Comparison of ENCODE assay signal across 11 cellular contexts in genomic region chr2:31253344-31254155, GRCh38. TPM values are rescaled to one million over a fixed set of nuclear protein-coding genes. Genes with fewer than 3 reads are reported as not detected.
DNase-seq lines count a peak whose midpoint lies in the region; ATAC-seq, FAIRE-seq and TF ChIP-seq lines count a peak whose summit lies in the region.
"Had no signal": no experiment of that assay in that cellular context is flagged by ENCODE, and none has a peak within 500 bp of the region (broad histone marks: within the 10 kb centered on the region; RNA-seq: fewer than 3 reads in every experiment).

No MANE protein-coding gene starts in this region.

- no peaks in the 10 kb centered on the region for H3K9me2 ChIP-seq in SU-DHL-6 (replicated peaks; ENCODE audit: insufficient read depth, low read length)

- no peaks in the 10 kb centered on the region for H4K20me1 ChIP-seq in SU-DHL-6 (ENCODE audit: low read depth, low read length)
- peaks cover 3% of the 10 kb centered on the region for H4K20me1 ChIP-seq in keratinocyte (ENCODE audit: control insufficient read depth, extremely low read depth, insufficient read depth, low read length)

- 0 out of 2 replicates have a peak overlapping the region, but pooled peaks have one; percentile 20 for H3K27ac ChIP-seq in SU-DHL-6 (ENCODE audit: low read depth, low read length)
- H3K27ac ChIP-seq in keratinocyte (ENCODE audit: control insufficient read depth, insufficient read depth, low read length) = peak overlapping the region; percentile 24
- peak overlapping the region; percentile 57 for H3K27ac ChIP-seq in vagina

- H3K79me2 ChIP-seq in SU-DHL-6 (ENCODE audit: insufficient read depth, low read length) (no peaks in the 10 kb centered on the region), keratinocyte (ENCODE audit: control insufficient read depth, insufficient read depth, low read length) (no peaks in the 10 kb centered on the region)

- DNase-seq in cardiac septum (ENCODE audit: low spot score) = peak; percentile 67
- no peak for DNase-seq in Right ventricle myocardium superior
- peak; percentile 61 for DNase-seq in keratinocyte (ENCODE audit: low read depth, low spot score)
- DNase-seq in vagina (ENCODE audit: extremely low spot score in 2 of 2) = no peak
- DNase-seq: DND-41 had no signal

- H3K27me3 ChIP-seq in SU-DHL-6 (ENCODE audit: low read length) = no peaks in the 10 kb centered on the region
- H3K27me3 ChIP-seq in keratinocyte (ENCODE audit: control insufficient read depth, extremely low read depth, insufficient read depth, low read length) = no peaks in the 10 kb centered on the region
- no peaks in the 10 kb centered on the region for H3K27me3 ChIP-seq in vagina
- H3K27me3 ChIP-seq: Peyer's patch had no signal

- intact Hi-C loops in cardiac septum (cut with DNase I) (no loop called here), Right ventricle myocardium superior (cut with DNase I) (no loop called here), vagina (cut with DNase I) (no loop called here)

- H3K4me1 ChIP-seq in keratinocyte (ENCODE audit: control insufficient read depth, extremely low read depth, insufficient read depth, low read length) = peaks cover 28% of the 10 kb centered on the region
- no peaks in the 10 kb centered on the region for H3K4me1 ChIP-seq in vagina

- no peak for TF ChIP-seq POLR2A in vagina (IDR thresholded peaks at IDR 0.05)

- dilution Hi-C loops in keratinocyte (cut with MboI; ENCODE audit: extremely low pct_ligation_motif_present, low sequenced_read_pairs) = no loop called here

- H2AFZ ChIP-seq in SU-DHL-6 (ENCODE audit: low read depth, low read length, severe bottlenecking) = no peak overlapping the region
- peak overlapping the region; percentile 34 for H2AFZ ChIP-seq in keratinocyte (ENCODE audit: control insufficient read depth, low read length)

- peak; percentile 86 for FAIRE-seq in keratinocyte (lab: Jason Lieb, UNC)
- FAIRE-seq: endothelial cell of umbilical vein had no signal

- H3K4me3 ChIP-seq in SU-DHL-6 (ENCODE audit: insufficient read depth, low read length, poor library complexity, severe bottlenecking) (no peak overlapping the region), keratinocyte (ENCODE audit: control insufficient read depth in 2 of 3, extremely low read depth in 1 of 3, insufficient read depth in 2 of 3, low read depth in 1 of 3, low read length in 3 of 3) (no peak overlapping the region), vagina (no peak overlapping the region)
- H3K4me3 ChIP-seq: Peyer's patch had no signal

- no peaks in the 10 kb centered on the region for H3F3A ChIP-seq in SU-DHL-6 (ENCODE audit: insufficient read depth)

- no peak overlapping the region for H3K4me2 ChIP-seq in SU-DHL-6 (ENCODE audit: low read depth, low read length, poor library complexity, severe bottlenecking)
- H3K4me2 ChIP-seq in keratinocyte (ENCODE audit: control insufficient read depth, extremely low read depth, insufficient read depth, low read depth, low read length) = peak overlapping the region; percentile 64

- H3K9me3 ChIP-seq in SU-DHL-6 (ENCODE audit: insufficient read depth, low read length) = no peaks in the 10 kb centered on the region
- no peaks in the 10 kb centered on the region for H3K9me3 ChIP-seq in keratinocyte (ENCODE audit: control insufficient read depth, low read depth, low read length)
- no peaks in the 10 kb centered on the region for H3K9me3 ChIP-seq in vagina
- H3K9me3 ChIP-seq: Peyer's patch had no signal

- H3K9me1 ChIP-seq in keratinocyte (ENCODE audit: control insufficient read depth, extremely low read depth, insufficient read depth, low read length) = peaks cover 2% of the 10 kb centered on the region

- peak overlapping the region; percentile 1; the same call in 1 of the 2 replicates for H3K9ac ChIP-seq in SU-DHL-6 (ENCODE audit: low read length)
- peak overlapping the region; percentile 19 for H3K9ac ChIP-seq in keratinocyte (ENCODE audit: control insufficient read depth, extremely low read depth, insufficient read depth, low read length)

- TF ChIP-seq CTCF in SU-DHL-6 (IDR thresholded peaks at IDR 0.05; ENCODE audit: insufficient read depth, low read length, poor library complexity, severe bottlenecking) (no peak), keratinocyte (optimal IDR thresholded peaks at IDR 0.05 in 1 of 3, IDR thresholded peaks at IDR 0.05 in 1 of 3, conservative IDR thresholded peaks at IDR 0.05 in 1 of 3; ENCODE audit: extremely low read depth in 1 of 3, insufficient read depth in 2 of 3, low read length in 3 of 3) (peak in 2 of 3 experiments; percentile 17 to 26), vagina (IDR thresholded peaks at IDR 0.05) (no peak)

- H3K36me3 ChIP-seq in SU-DHL-6 (ENCODE audit: low read length) (no peaks in the 10 kb centered on the region), keratinocyte (ENCODE audit: control insufficient read depth in 2 of 2, extremely low read depth in 1 of 2, insufficient read depth in 2 of 2, low read length in 2 of 2) (no peaks in the 10 kb centered on the region), vagina (no peaks in the 10 kb centered on the region)
- H3K36me3 ChIP-seq: Peyer's patch had no signal

- ATAC-seq in Right ventricle myocardium superior (ENCODE audit: poor library complexity) = no peak
- ATAC-seq in GM18502 (IDR thresholded peaks at IDR 0.05; ENCODE audit: poor library complexity, unreplicated experiment) = no peak
- no peak for ATAC-seq in GM21786 (IDR thresholded peaks at IDR 0.05; ENCODE audit: unreplicated experiment)
- no peak for ATAC-seq in HG02870 (IDR thresholded peaks at IDR 0.05; ENCODE audit: unreplicated experiment)

RNA-seq across cellular contexts. Expression of gene EHD3, which starts 19.6 kb away (rescaled TPM):
- total RNA-seq in cardiac septum (26.6 TPM), Right ventricle myocardium superior (23.0 TPM), vagina (10.3 TPM)
- 5.1 to 8.2 TPM (median 6.5 TPM) in 3 replicates for polyA plus RNA-seq in keratinocyte
- polyA plus RNA-seq in keratinocyte (2011; ENCODE audit: low read depth) = 0.67 TPM
- 6.3 and 7.0 TPM in 2 replicates for polyA plus RNA-seq in keratinocyte (2011; cell fraction: cytosol; rRNA removed)
- polyA plus RNA-seq in keratinocyte (2011; cell fraction: nucleus; rRNA removed) = 6.6 and 7.7 TPM in 2 replicates
- 2.2 and 5.9 TPM in 2 replicates for polyA plus RNA-seq in keratinocyte (2012; ENCODE audit: low replicate concordance)
- 8.5 to 13.0 TPM (median 9.4 TPM) in 3 replicates for polyA minus RNA-seq in keratinocyte
- 6.7 TPM for polyA minus RNA-seq in keratinocyte (2011; cell fraction: cytosol; rRNA and poly(A)+ RNA removed)
- 5.1 and 6.8 TPM in 2 replicates for polyA minus RNA-seq in keratinocyte (2011; cell fraction: nucleus; rRNA and poly(A)+ RNA removed)

RNA-seq across cellular contexts. Expression of gene CAPN14, which starts 36.2 kb away (rescaled TPM):
- 0.16 TPM for total RNA-seq in cardiac septum
- total RNA-seq in Right ventricle myocardium superior = 0.32 TPM
- 0.57 to 2.2 TPM (median 1.1 TPM) in 3 replicates for polyA plus RNA-seq in keratinocyte
- 1.8 TPM for polyA plus RNA-seq in keratinocyte (2011; ENCODE audit: low read depth)
- 1.3 and 1.7 TPM in 2 replicates for polyA plus RNA-seq in keratinocyte (2011; cell fraction: cytosol; rRNA removed)
- 3.6 and 4.2 TPM in 2 replicates for polyA plus RNA-seq in keratinocyte (2011; cell fraction: nucleus; rRNA removed)
- polyA plus RNA-seq in keratinocyte (2012; ENCODE audit: low replicate concordance) = 0.54 and 2.6 TPM in 2 replicates
- polyA minus RNA-seq in keratinocyte = 0.13 to 1.8 TPM (median 1.5 TPM) in 3 replicates
- 0.58 TPM for polyA minus RNA-seq in keratinocyte (2011; cell fraction: cytosol; rRNA and poly(A)+ RNA removed)
- 2.1 and 2.9 TPM in 2 replicates for polyA minus RNA-seq in keratinocyte (2011; cell fraction: nucleus; rRNA and poly(A)+ RNA removed)
- total RNA-seq in vagina = 4.7 TPM

Comparison
In these comparisons a context has a peak if more than half of its experiments do, and no peak if none do; other contexts are left out.
1. DNase-seq: peak in cardiac septum (single experiment) and keratinocyte (single experiment); none in Right ventricle myocardium superior (single experiment) and vagina (0 of 2).
2. CTCF ChIP-seq: peak in keratinocyte (2 of 3); none in SU-DHL-6 (single experiment) and vagina (0 of 3).
3. Peak in every context shown above with its lines, with median percentiles within 50 percentile points of each other: H3K27ac ChIP-seq.